Comparison of ENCODE assay signal across 8 cellular contexts in the genomic region with DNA sequence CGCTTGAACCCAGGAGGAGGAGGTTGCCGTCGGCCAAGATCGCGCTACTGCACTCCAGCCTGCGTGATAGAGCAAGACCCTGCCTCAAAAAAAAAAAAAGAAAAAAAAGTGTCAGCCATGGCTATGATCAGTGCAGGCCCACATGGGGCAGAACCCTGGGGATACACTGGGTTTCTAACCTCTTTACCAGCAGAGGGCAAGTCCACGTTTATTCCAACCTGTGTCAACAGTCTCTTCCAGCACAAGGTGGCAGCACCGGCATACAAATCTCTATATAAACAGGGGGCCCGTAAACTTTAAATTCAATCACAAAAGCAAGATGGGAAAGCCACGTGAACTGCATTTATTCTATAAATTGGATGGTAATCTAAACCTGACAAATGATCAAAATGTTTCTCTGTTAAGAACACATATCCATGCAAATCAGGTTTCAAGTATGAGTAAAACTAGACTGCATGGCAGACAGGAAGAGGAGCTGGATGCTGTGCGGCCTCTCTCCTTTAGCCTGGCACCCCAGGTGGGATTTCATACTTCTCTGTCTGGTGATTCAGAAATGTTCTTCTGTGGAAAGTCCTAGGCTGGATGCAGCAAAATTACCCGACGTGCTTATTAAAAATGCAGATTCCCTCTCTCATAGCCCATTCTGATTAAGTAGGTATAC. TPM values are rescaled to one million over a fixed set of nuclear protein-coding genes. Genes with fewer than 3 reads are reported as not detected.
DNase-seq lines count a peak whose midpoint lies in the region; ATAC-seq, FAIRE-seq and TF ChIP-seq lines count a peak whose summit lies in the region.

No MANE protein-coding gene starts in this region.

- intact Hi-C loops in heart right ventricle (cut with DNase I) = loop anchor here (1.0 to 10.0 kb wide), 16 partner anchors 29 to 497 kb away; partner anchors contain the start of genes IL6 (in 6 of the 10), HYCC1 (in 1 of the 10) and TOMM7 (in 1 of the 10)

- 36 to 42% methylated on average over 13 of the region's 13 CpGs for WGBS in heart right ventricle, 2 donors

- H3K9me3 ChIP-seq in adipocyte (ENCODE audit: control insufficient read depth, low read length) = no peaks in the 10 kb centered on the region
- no peaks in the 10 kb centered on the region for H3K9me3 ChIP-seq in heart right ventricle

- H3K4me3 ChIP-seq in adipocyte (ENCODE audit: low read length) (no peak overlapping the region), heart right ventricle (no peak overlapping the region)

- CTCF ChIA-PET in HEK293T (lab: Yijun Ruan, JAX) = interaction anchor here (0.6 to 3.0 kb wide), 12 partner anchors 11 to 535 kb away, joined by 3 to 55 read pairs (median 4); partner anchors contain the start of gene IL6

- H3K9ac ChIP-seq in adipocyte (ENCODE audit: low read length) = peak overlapping the region; percentile 11

- peak; percentile 82 to 96 (median 89) for TF ChIP-seq CTCF in heart right ventricle (IDR thresholded peaks at IDR 0.05)

- H3K27me3 ChIP-seq in adipocyte (replicated peaks; ENCODE audit: control insufficient read depth, insufficient read depth, low read length) (no peaks in the 10 kb centered on the region), heart right ventricle (peaks cover 0 to 12% (median 0%) of the 10 kb centered on the region in 7 donors)

- H3K4me1 ChIP-seq in adipocyte (ENCODE audit: control insufficient read depth, insufficient read depth, low read length) (peaks cover 42% of the 10 kb centered on the region), heart right ventricle (peaks cover 8 to 52% (median 49%) of the 10 kb centered on the region in 9 donors)

- peak; percentile 74 for DNase-seq in HEK293T (ENCODE audit: extremely low spot score)
- DNase-seq in NCI-H1436 treated with DMSO at 0.1 percent for 48 hours (lab: John Stamatoyannopoulos, UW) = peak; percentile 25
- DNase-seq in SW480 (ENCODE audit: low spot score) = peak; percentile 84
- peak; percentile 95 for DNase-seq in adipocyte (ENCODE audit: low read depth)
- peak; percentile 45 to 82 for DNase-seq in heart right ventricle
- DNase-seq in putamen (ENCODE audit: low spot score) = peak; percentile 57
- no peak for DNase-seq in mesenteric fat pad (ENCODE audit: low spot score)

- H3K27ac ChIP-seq in heart right ventricle = peak overlapping the region in 6 of 10 donors; percentile 69 to 93 (median 86)

- POLR2A ChIA-PET in HEK293T (lab: Yijun Ruan, JAX) = no interaction called here

- H3K36me3 ChIP-seq in adipocyte (ENCODE audit: control insufficient read depth, insufficient read depth, low read length, severe bottlenecking) (no peaks in the 10 kb centered on the region), heart right ventricle (no peaks in the 10 kb centered on the region)

- FAIRE-seq in G401.6 (lab: Jason Lieb, UNC) = peak; percentile 97

- peak; percentile 64 to 74 (median 70) for ATAC-seq in heart right ventricle

TF ChIP-seq in HEK293T, 16 proteins besides CTCF, POLR2A, EP300 and RAD21:
- TF ChIP-seq ELF4 (IDR thresholded peaks at IDR 0.05) = no peak
- TF ChIP-seq ZNF384 (IDR thresholded peaks at IDR 0.05) = peak; percentile 50; the same call in 1 of the 2 replicates
- no peak for TF ChIP-seq BHLHE40 (IDR thresholded peaks at IDR 0.05; ENCODE audit: borderline replicate concordance)
- TF ChIP-seq ARNT (IDR thresholded peaks at IDR 0.05) = no peak

RNA-seq across cellular contexts. Expression of gene STEAP1B, which starts 60.0 kb away (rescaled TPM):
- total RNA-seq in heart right ventricle (under 1 TPM in 8 of 10 donors, not detected in 2; 0.15 to 0.76 (median 0.51) TPM), mesenteric fat pad (2.6 TPM)
- under 1 TPM; 0.32 to 0.44 TPM for polyA plus RNA-seq in heart right ventricle
